In genomic region chrX:137215467-137215866, GRCh38 we compare ENCODE assay signal across 27 cellular contexts.
"Had no signal": no experiment of that assay in that cellular context is flagged by ENCODE, and none has a peak within 500 bp of the region (broad histone marks: within the 10 kb centered on the region; RNA-seq: fewer than 3 reads in every experiment).

No MANE protein-coding gene starts in this region.

- H3K4me3 ChIP-seq: stomach, suprapubic skin, testis, thoracic aorta, thyroid gland, tibial artery, tibial nerve, transverse colon, upper lobe of left lung, upper lobe of right lung, uterus, vagina had no signal

- H3K36me3 ChIP-seq: stomach, suprapubic skin, thoracic aorta, thyroid gland, tibial artery, tibial nerve, transverse colon, upper lobe of left lung, upper lobe of right lung, uterus, vagina had no signal

- H3K27me3 ChIP-seq: stomach, suprapubic skin, testis, thyroid gland, tibial artery, tibial nerve, transverse colon, upper lobe of left lung, upper lobe of right lung, uterus, vagina had no signal

- H3K4me1 ChIP-seq: stomach, suprapubic skin, testis, thyroid gland, tibial artery, tibial nerve, transverse colon, upper lobe of left lung, upper lobe of right lung, uterus, vagina had no signal

- ATAC-seq: stimulated activated effector memory CD8-positive, alpha-beta T cell treated with anti-CD3 and anti-CD28 coated beads, Interleukin-12 subunit alpha, Interleukin-12 subunit beta, amount 100 ng/mL, for 72 hours; stimulated activated memory B cell treated with anti-CD40 and anti-IgM and Interleukin-4, amounts not matched to agents 10 μg/mL and 1 μg/mL and 100 μg/mL, for 72 hours; stimulated activated naive B cell treated with anti-CD40 and anti-IgM and Interleukin-4, amounts not matched to agents 10 μg/mL and 1 μg/mL and 100 μg/mL, for 72 hours; stimulated activated naive CD8-positive, alpha-beta T cell treated with anti-CD3 and anti-CD28 coated beads, Interleukin-15, amount 100 ng/mL, for 72 hours; stimulated activated naive CD8-positive, alpha-beta T cell treated with anti-CD3 and anti-CD28 coated beads, Interleukin-15, Interleukin-2, amounts not matched to agents 100 U/mL and 50 U/mL, for 24 hours; upper lobe of right lung had no signal

- FAIRE-seq: urothelium cell line had no signal

- H3K9me3 ChIP-seq: stomach, suprapubic skin, testis, thoracic aorta, thyroid gland, tibial artery, tibial nerve, transverse colon, upper lobe of left lung, upper lobe of right lung, uterus, vagina had no signal

- H3K27ac ChIP-seq: stomach, suprapubic skin, testis, thoracic aorta, thyroid gland, tibial artery, tibial nerve, transverse colon, upper lobe of left lung, upper lobe of right lung, uterus, vagina had no signal

- DNase-seq: stimulated activated CD4-positive, alpha-beta T cell treated with anti-CD3 and anti-CD28 coated beads, Interleukin-2, amount 100 ng/mL, for 48 hours; stimulated activated CD4-positive, alpha-beta T cell treated with anti-CD3 and anti-CD28 coated beads, Interleukin-4, amount 100 ng/mL, for 1 hour; stimulated activated CD4-positive, alpha-beta T cell treated with anti-CD3 and anti-CD28 coated beads, Interleukin-4, amount 100 ng/mL, for 24 hours; stimulated activated CD4-positive, alpha-beta T cell treated with anti-CD3 and anti-CD28 coated beads, Interleukin-4, amount 100 ng/mL, for 4 hours; stimulated activated CD8-positive, alpha-beta memory T cell treated with anti-CD3 and anti-CD28 coated beads, Interleukin-4, amount 100 ng/mL, for 48 hours; stimulated activated naive B cell treated with anti-CD40 and anti-IgM and Interleukin-4, amounts not matched to agents 10 μg/mL and 1 μg/mL and 100 μg/mL, for 72 hours; stimulated activated naive CD4-positive, alpha-beta T cell; stimulated activated naive CD4-positive, alpha-beta T cell treated with Interleukin-2 at 50 U/mL for 16 hours; stimulated activated naive CD8-positive, alpha-beta T cell treated with anti-CD3 and anti-CD28 coated beads, Interleukin-15, amount 100 ng/mL, for 72 hours; stimulated activated naive CD8-positive, alpha-beta T cell treated with anti-CD3 and anti-CD28 coated beads, Interleukin-15, Interleukin-2, amounts not matched to agents 100 U/mL and 50 U/mL, for 24 hours; stomach; substantia nigra; testis; thyroid gland; tibial artery; transverse colon; trophoblast cell; upper lobe of left lung; upper lobe of right lung; uterus had no signal
